1 cellular context compared by ENCODE assay signal in genomic region chrX:67546496-67547423, GRCh38.
TF ChIP-seq lines count a peak whose summit lies in the region.

No MANE protein-coding gene starts in this region.

TF ChIP-seq in GM23338, 12 proteins besides CTCF, POLR2A, EP300 and RAD21 (continued from another document):
- TF ChIP-seq, protein P1, sequence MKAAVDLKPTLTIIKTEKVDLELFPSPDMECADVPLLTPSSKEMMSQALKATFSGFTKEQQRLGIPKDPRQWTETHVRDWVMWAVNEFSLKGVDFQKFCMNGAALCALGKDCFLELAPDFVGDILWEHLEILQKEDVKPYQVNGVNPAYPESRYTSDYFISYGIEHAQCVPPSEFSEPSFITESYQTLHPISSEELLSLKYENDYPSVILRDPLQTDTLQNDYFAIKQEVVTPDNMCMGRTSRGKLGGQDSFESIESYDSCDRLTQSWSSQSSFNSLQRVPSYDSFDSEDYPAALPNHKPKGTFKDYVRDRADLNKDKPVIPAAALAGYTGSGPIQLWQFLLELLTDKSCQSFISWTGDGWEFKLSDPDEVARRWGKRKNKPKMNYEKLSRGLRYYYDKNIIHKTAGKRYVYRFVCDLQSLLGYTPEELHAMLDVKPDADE (IDR thresholded peaks at IDR 0.05): no peak
